17 cellular contexts compared by ENCODE assay signal in the genomic region with DNA sequence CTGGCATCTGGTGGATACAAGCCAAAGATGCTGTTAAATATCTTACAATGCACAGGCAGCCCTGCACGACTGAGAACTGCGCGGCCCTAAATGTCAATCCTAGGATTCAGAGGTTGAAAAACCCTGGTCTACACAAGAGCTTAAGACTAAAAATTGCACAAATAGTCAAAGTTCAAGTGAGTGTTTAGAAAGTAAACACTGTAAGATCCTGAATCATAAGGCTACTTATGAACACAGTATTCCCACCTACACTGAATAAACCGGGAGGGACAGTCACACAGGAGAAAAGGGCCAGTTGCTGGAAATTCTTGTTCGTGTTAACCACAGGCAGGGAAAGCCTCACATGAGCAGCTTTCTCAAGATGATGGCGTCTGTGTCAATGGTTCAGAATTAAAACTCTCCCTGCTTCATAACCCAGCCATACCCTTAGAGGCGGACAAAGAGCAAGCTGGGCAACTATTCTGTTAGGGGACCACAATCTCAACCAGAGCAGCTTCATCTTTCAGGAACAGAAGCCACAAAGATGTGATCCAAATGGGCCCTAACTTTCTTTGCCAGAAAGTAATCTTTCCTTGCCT. TPM values are rescaled to one million over a fixed set of nuclear protein-coding genes. Genes with fewer than 3 reads are reported as not detected.
DNase-seq lines count a peak whose midpoint lies in the region; ATAC-seq, FAIRE-seq and TF ChIP-seq lines count a peak whose summit lies in the region.
"Had no signal": no experiment of that assay in that cellular context is flagged by ENCODE, and none has a peak within 500 bp of the region (broad histone marks: within the 10 kb centered on the region; RNA-seq: fewer than 3 reads in every experiment).

No MANE protein-coding gene starts in this region.

- H3K4me3 ChIP-seq in bronchial epithelial cell (ENCODE audit: low read depth, low read length) (no peak overlapping the region), mucosa of descending colon (no peak overlapping the region), subcutaneous abdominal adipose tissue (ENCODE audit: low read depth in 1 of 5, low read length in 5 of 5) (no peak overlapping the region)
- H3K4me3 ChIP-seq: dorsolateral prefrontal cortex, Peyer's patch, skin epidermis had no signal

- DNase-seq in LHCN-M2 (ENCODE audit: low read depth), result peak; percentile 5
- DNase-seq in bronchial epithelial cell (ENCODE audit: low read depth), result peak; percentile 67
- DNase-seq in mucosa of descending colon, result no peak
- no peak for DNase-seq in NCI-H1694 treated with DMSO at 0.1 percent for 48 hours (lab: John Stamatoyannopoulos, UW)
- no peak for DNase-seq in stimulated activated naive B cell treated with anti-CD40 and anti-IgM and Interleukin-4, amounts not matched to agents 10 μg/mL and 1 μg/mL and 100 μg/mL, for 72 hours
- no peak for DNase-seq in NCI-H2081 (lab: John Stamatoyannopoulos, UW)
- DNase-seq: activated effector memory CD4-positive, alpha-beta T cell treated with anti-CD3 and anti-CD28 coated beads, Interleukin-2, amount 50 U/mL, for 16 hours; CD4-positive, alpha-beta T cell; dorsolateral prefrontal cortex; left ventricle myocardium superior; NCI-H524 treated with DMSO at 0.1 percent for 48 hours; Peyer's patch had no signal

- H3K27me3 Mint-ChIP-seq in stimulated activated naive B cell treated with anti-CD40 and anti-IgM and Interleukin-4, amounts not matched to agents 10 μg/mL and 1 μg/mL and 100 μg/mL, for 72 hours, result peaks cover 4 to 12% of the 10 kb centered on the region in 2 donors
- H3K27me3 Mint-ChIP-seq: CD4-positive, alpha-beta T cell had no signal

- peak; percentile 60 for ATAC-seq in mucosa of descending colon
- ATAC-seq in stimulated activated naive B cell treated with anti-CD40 and anti-IgM and Interleukin-4, amounts not matched to agents 10 μg/mL and 1 μg/mL and 100 μg/mL, for 72 hours (replicated peaks), result no peak
- ATAC-seq: HCT116; left ventricle myocardium superior; stimulated activated memory B cell treated with anti-CD40 and anti-IgM and Interleukin-4, amounts not matched to agents 10 μg/mL and 1 μg/mL and 100 μg/mL, for 72 hours had no signal

- H3K9ac ChIP-seq in subcutaneous abdominal adipose tissue (ENCODE audit: low read length in 5 of 5), result no peak overlapping the region
- H3K9ac ChIP-seq: KMS-11 had no signal

- H3K4me1 ChIP-seq in mucosa of descending colon (ENCODE audit: low read depth) (peaks cover 19% of the 10 kb centered on the region), subcutaneous abdominal adipose tissue (ENCODE audit: control insufficient read depth in 5 of 5, insufficient read depth in 5 of 5, low read length in 5 of 5) (peaks cover 0 to 39% (median 19%) of the 10 kb centered on the region in 5 donors)

- H3K27me3 ChIP-seq in bronchial epithelial cell (ENCODE audit: control insufficient read depth, insufficient read depth, low read length) (no peaks in the 10 kb centered on the region), subcutaneous abdominal adipose tissue (ENCODE audit: control insufficient read depth in 5 of 5, insufficient read depth in 4 of 5, low read length in 5 of 5) (no peaks in the 10 kb centered on the region)
- H3K27me3 ChIP-seq: dorsolateral prefrontal cortex, Peyer's patch had no signal

- peak overlapping the region; percentile 77 for H3K27ac ChIP-seq in subcutaneous abdominal adipose tissue (ENCODE audit: low read depth, low read length)
- H3K27ac ChIP-seq: KMS-11, Peyer's patch had no signal

- H3K9me3 Mint-ChIP-seq in stimulated activated naive B cell treated with anti-CD40 and anti-IgM and Interleukin-4, amounts not matched to agents 10 μg/mL and 1 μg/mL and 100 μg/mL, for 72 hours, result no peaks in the 10 kb centered on the region
- H3K9me3 Mint-ChIP-seq: CD4-positive, alpha-beta T cell; stimulated activated memory B cell treated with anti-CD40 and anti-IgM and Interleukin-4, amounts not matched to agents 10 μg/mL and 1 μg/mL and 100 μg/mL, for 72 hours had no signal

- intact Hi-C loops in mucosa of descending colon (cut with DNase I, micrococcal nuclease), result no loop called here

- H3K36me3 Mint-ChIP-seq in stimulated activated naive B cell treated with anti-CD40 and anti-IgM and Interleukin-4, amounts not matched to agents 10 μg/mL and 1 μg/mL and 100 μg/mL, for 72 hours, result peaks cover 0 to 4% of the 10 kb centered on the region in 2 donors
- H3K36me3 Mint-ChIP-seq: stimulated activated memory B cell treated with anti-CD40 and anti-IgM and Interleukin-4, amounts not matched to agents 10 μg/mL and 1 μg/mL and 100 μg/mL, for 72 hours had no signal

- no peak overlapping the region for H3K27ac Mint-ChIP-seq in stimulated activated naive B cell treated with anti-CD40 and anti-IgM and Interleukin-4, amounts not matched to agents 10 μg/mL and 1 μg/mL and 100 μg/mL, for 72 hours
- H3K27ac Mint-ChIP-seq: CD4-positive, alpha-beta T cell; stimulated activated memory B cell treated with anti-CD40 and anti-IgM and Interleukin-4, amounts not matched to agents 10 μg/mL and 1 μg/mL and 100 μg/mL, for 72 hours had no signal

- no peak for FAIRE-seq in bronchial epithelial cell (lab: Jason Lieb, UNC)

- no peak overlapping the region for H3K4me3 Mint-ChIP-seq in stimulated activated naive B cell treated with anti-CD40 and anti-IgM and Interleukin-4, amounts not matched to agents 10 μg/mL and 1 μg/mL and 100 μg/mL, for 72 hours
- H3K4me3 Mint-ChIP-seq: CD4-positive, alpha-beta T cell; stimulated activated memory B cell treated with anti-CD40 and anti-IgM and Interleukin-4, amounts not matched to agents 10 μg/mL and 1 μg/mL and 100 μg/mL, for 72 hours had no signal

- peaks cover 5 to 16% of the 10 kb centered on the region in 2 donors for H3K4me1 Mint-ChIP-seq in stimulated activated naive B cell treated with anti-CD40 and anti-IgM and Interleukin-4, amounts not matched to agents 10 μg/mL and 1 μg/mL and 100 μg/mL, for 72 hours
- H3K4me1 Mint-ChIP-seq: stimulated activated memory B cell treated with anti-CD40 and anti-IgM and Interleukin-4, amounts not matched to agents 10 μg/mL and 1 μg/mL and 100 μg/mL, for 72 hours had no signal

- H3K36me3 ChIP-seq in bronchial epithelial cell (ENCODE audit: control insufficient read depth, insufficient read depth, low read length) (peaks cover 1% of the 10 kb centered on the region), mucosa of descending colon (ENCODE audit: low read depth) (no peaks in the 10 kb centered on the region), subcutaneous abdominal adipose tissue (ENCODE audit: control insufficient read depth in 5 of 5, insufficient read depth in 5 of 5, low read length in 5 of 5) (peaks cover 0 to 33% (median 8%) of the 10 kb centered on the region in 5 donors)

- H3K9me3 ChIP-seq in mucosa of descending colon (no peaks in the 10 kb centered on the region), subcutaneous abdominal adipose tissue (ENCODE audit: control insufficient read depth in 5 of 5, low read length in 5 of 5) (no peaks in the 10 kb centered on the region)
- H3K9me3 ChIP-seq: Peyer's patch had no signal

- TF ChIP-seq CTCF in bronchial epithelial cell (IDR thresholded peaks at IDR 0.05; ENCODE audit: insufficient read depth, low read length, severe bottlenecking) (no peak), mucosa of descending colon (IDR thresholded peaks at IDR 0.05) (no peak)

RNA-seq across cellular contexts. Expression of a gene that starts 37.7 kb away (rescaled TPM):
- total RNA-seq in LHCN-M2 (2014; rRNA removed) (2.6 and 3.0 TPM in 2 replicates), bronchial epithelial cell (11.6 and 30.9 TPM in 2 replicates), mucosa of descending colon (100 to 1,000 TPM in 1 of 3 donors, 10 to 100 TPM in 2; 72.1 to 180 (median 75.3) TPM)
- 4.8 TPM for polyA plus RNA-seq in LHCN-M2 (2012)

Comparison
In these comparisons a context has a peak if more than half of its experiments do, and no peak if none do; other contexts are left out.
1. DNase-seq: peak in LHCN-M2 (single experiment) and bronchial epithelial cell (single experiment); none in mucosa of descending colon (0 of 3), NCI-H1694 treated with DMSO at 0.1 percent for 48 hours (single experiment), stimulated activated naive B cell treated with anti-CD40 and anti-IgM and Interleukin-4, amounts not matched to agents 10 μg/mL and 1 μg/mL and 100 μg/mL, for 72 hours (single experiment) and NCI-H2081 (0 of 2).